8 cellular contexts compared by ENCODE assay signal in the genomic region with DNA sequence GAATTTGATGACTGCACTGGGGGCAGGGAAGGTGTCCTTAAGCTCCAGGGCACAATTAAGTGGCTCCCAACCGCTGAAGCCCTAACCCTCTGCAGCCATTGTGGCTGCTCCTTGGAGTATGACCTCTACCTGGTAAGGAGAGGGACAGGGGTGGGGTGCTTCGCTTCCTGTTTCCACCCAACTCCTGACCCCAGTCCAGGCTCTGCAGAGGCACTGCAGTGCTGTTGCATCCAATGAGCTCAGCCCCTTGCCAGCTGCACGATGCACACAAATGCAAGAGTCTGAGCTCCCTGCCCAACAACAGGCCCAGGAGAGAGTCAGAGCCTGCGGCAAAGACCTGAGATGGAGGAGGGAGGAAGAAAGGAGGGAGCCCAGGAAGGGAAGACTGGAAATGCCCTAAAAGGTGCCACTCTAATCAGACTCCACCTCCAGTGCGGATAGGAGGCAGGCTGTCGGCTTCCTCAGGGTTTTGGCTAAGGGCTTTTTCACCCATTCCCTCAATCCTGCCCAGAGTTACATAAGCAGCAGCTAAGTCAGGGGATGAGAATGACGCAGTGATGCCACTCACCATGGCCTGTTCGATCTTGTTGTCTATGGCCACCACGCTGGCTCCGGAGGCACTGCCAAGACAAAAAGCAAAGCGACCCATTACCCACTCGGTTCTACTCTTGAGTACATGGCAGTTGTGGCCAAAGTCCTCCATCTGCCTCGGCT.
DNase-seq lines count a peak whose midpoint lies in the region; ATAC-seq and TF ChIP-seq lines count a peak whose summit lies in the region.

No MANE protein-coding gene starts in this region.

- peak overlapping the region; percentile 66; the same call in 1 of the 2 replicates for H2AFZ ChIP-seq in PC-9

- H3K9ac ChIP-seq in mucosa of rectum (ENCODE audit: low read depth in 1 of 2, low read length in 2 of 2) = peak overlapping the region; percentile 82 to 83

- H3K9me3 Mint-ChIP-seq in CD8-positive, alpha-beta T cell = no peaks in the 10 kb centered on the region
- H3K9me3 Mint-ChIP-seq in Caco-2 (ENCODE audit: unreplicated experiment) = no peaks in the 10 kb centered on the region

- no peak for ATAC-seq in CD8-positive, alpha-beta T cell

- BruUV-seq in PC-9 (replicated peaks; lab: Mats Ljungman, UMichigan) (TSS peak; percentile 51), Caco-2 (replicated peaks; lab: Mats Ljungman, UMichigan) (no TSS peak)

- no peaks in the 10 kb centered on the region for H3K27me3 Mint-ChIP-seq in CD8-positive, alpha-beta T cell (ENCODE audit: low read depth)
- no peaks in the 10 kb centered on the region for H3K27me3 Mint-ChIP-seq in Caco-2 (ENCODE audit: insufficient read depth, unreplicated experiment)

- no peaks in the 10 kb centered on the region for H3K9me2 ChIP-seq in PC-9 (ENCODE audit: insufficient read depth)

- H3K4me3 ChIP-seq in CD8-positive, alpha-beta T cell (ENCODE audit: low read depth, low read length) = peak overlapping the region; percentile 91
- peak overlapping the region; percentile 91 for H3K4me3 ChIP-seq in PC-9
- peak overlapping the region; percentile 77 to 81 for H3K4me3 ChIP-seq in mucosa of rectum (ENCODE audit: low read length in 2 of 2)
- no peak overlapping the region for H3K4me3 ChIP-seq in Caco-2 (ENCODE audit: low read depth, low read length)

- peaks cover 22% of the 10 kb centered on the region for H3K79me2 ChIP-seq in PC-9 (ENCODE audit: low read depth)

- peak overlapping the region; percentile 100 for H3K27ac ChIP-seq in CD8-positive, alpha-beta T cell (ENCODE audit: low read depth, low read length)
- H3K27ac ChIP-seq in PC-9 (no peak overlapping the region), mucosa of rectum (ENCODE audit: low read depth in 2 of 2, low read length in 2 of 2) (peak overlapping the region; percentile 91 to 93)

- H3K4me1 Mint-ChIP-seq in CD8-positive, alpha-beta T cell (ENCODE audit: low read depth) = peaks cover 54% of the 10 kb centered on the region
- peaks cover 15% of the 10 kb centered on the region for H3K4me1 Mint-ChIP-seq in Caco-2 (ENCODE audit: low read depth, unreplicated experiment)

- peak overlapping the region; percentile 93 for H3K4me3 Mint-ChIP-seq in CD8-positive, alpha-beta T cell
- no peak overlapping the region for H3K4me3 Mint-ChIP-seq in Caco-2 (ENCODE audit: unreplicated experiment)

- TF ChIP-seq CTCF in CD8-positive, alpha-beta T cell (IDR thresholded peaks at IDR 0.05) = no peak
- TF ChIP-seq CTCF in PC-9 (conservative IDR thresholded peaks at IDR 0.05) (no peak), Caco-2 (IDR thresholded peaks at IDR 0.05; ENCODE audit: insufficient read depth in 1 of 2, low read depth in 1 of 2, low read length in 1 of 2, severe bottlenecking in 1 of 2, unreplicated experiment in 1 of 2) (no peak)

- POLR2A ChIA-PET in CD8-positive, alpha-beta T cell (lab: Charles Lee) = interaction anchor here (0.8 to 9.6 kb wide), 9 partner anchors 8 to 110 kb away, joined by 3 to 270 read pairs (median 7); a partner anchor contains a TSS
- POLR2A ChIA-PET in PC-9 (lab: Charles Lee; ENCODE audit: unreplicated experiment) = interaction anchor here (0.6 to 1.6 kb wide), 4 partner anchors 37 to 617 kb away, joined by 3 to 12 read pairs (median 6); no protein-coding TSS in a partner anchor
- POLR2A ChIA-PET in Caco-2 (lab: Charles Lee) = no interaction called here

- no peaks in the 10 kb centered on the region for H4K20me1 ChIP-seq in PC-9 (ENCODE audit: insufficient read depth)

- H3K36me3 Mint-ChIP-seq in CD8-positive, alpha-beta T cell = peaks cover 32% of the 10 kb centered on the region
- H3K36me3 Mint-ChIP-seq in Caco-2 (ENCODE audit: insufficient read depth, unreplicated experiment) = peaks cover 6% of the 10 kb centered on the region

- peak overlapping the region; percentile 96 for H3K4me2 ChIP-seq in PC-9

- H3K27ac Mint-ChIP-seq in CD8-positive, alpha-beta T cell = peak overlapping the region; percentile 99
- H3K27ac Mint-ChIP-seq in Caco-2 (ENCODE audit: unreplicated experiment) = no peak overlapping the region

- H3K4me1 ChIP-seq in CD8-positive, alpha-beta T cell (ENCODE audit: insufficient read depth, low read length) = peaks cover 57% of the 10 kb centered on the region
- H3K4me1 ChIP-seq in PC-9 (replicated peaks; ENCODE audit: insufficient read depth) (peaks cover 53% of the 10 kb centered on the region), mucosa of rectum (ENCODE audit: control insufficient read depth in 2 of 2, insufficient read depth in 2 of 2, low read length in 2 of 2) (peaks cover 16 to 21% of the 10 kb centered on the region in 2 donors), Caco-2 (peaks cover 5% of the 10 kb centered on the region; the same call in 1 of the 2 replicates)

- H3K9me3 ChIP-seq in CD8-positive, alpha-beta T cell (ENCODE audit: low read length) = no peaks in the 10 kb centered on the region
- H3K9me3 ChIP-seq in PC-9 (ENCODE audit: insufficient read depth, low read depth) (no peaks in the 10 kb centered on the region), mucosa of rectum (ENCODE audit: control insufficient read depth in 2 of 2, low read length in 2 of 2) (no peaks in the 10 kb centered on the region), Caco-2 (no peaks in the 10 kb centered on the region)

- H3K27me3 ChIP-seq in CD8-positive, alpha-beta T cell (ENCODE audit: insufficient read depth, low read length) = no peaks in the 10 kb centered on the region
- no peaks in the 10 kb centered on the region for H3K27me3 ChIP-seq in PC-9 (ENCODE audit: insufficient read depth, low read depth)
- no peaks in the 10 kb centered on the region for H3K27me3 ChIP-seq in mucosa of rectum (ENCODE audit: control insufficient read depth in 2 of 2, insufficient read depth in 2 of 2, low read length in 2 of 2)
- no peaks in the 10 kb centered on the region for H3K27me3 ChIP-seq in Caco-2 (replicated peaks; ENCODE audit: control insufficient read depth, insufficient read depth, low read length)

- DNase-seq in CD8-positive, alpha-beta T cell = peak in 2 of 7 experiments; percentile 5 to 28
- DNase-seq in PC-9 (peak in 1 of 2 experiments; percentile 14), dermis blood vessel endothelial cell (peak; percentile 19), Caco-2 (no peak), GM19238 (ENCODE audit: insufficient read length, low spot score) (no peak), NCI-H2029 (lab: John Stamatoyannopoulos, UW) (no peak), NCI-H774 (lab: John Stamatoyannopoulos, UW) (no peak)

- H3K36me3 ChIP-seq in CD8-positive, alpha-beta T cell (ENCODE audit: insufficient read depth, low read length) = peaks cover 30% of the 10 kb centered on the region
- H3K36me3 ChIP-seq in PC-9 (ENCODE audit: low read depth) = peaks cover 14% of the 10 kb centered on the region; the same call in 1 of the 2 replicates
- peaks cover 0 to 4% of the 10 kb centered on the region in 2 donors for H3K36me3 ChIP-seq in mucosa of rectum (ENCODE audit: control insufficient read depth in 2 of 2, insufficient read depth in 2 of 2, low read length in 2 of 2)
- H3K36me3 ChIP-seq in Caco-2 (ENCODE audit: control insufficient read depth, insufficient read depth, low read length) = no peaks in the 10 kb centered on the region

- CTCF ChIA-PET in CD8-positive, alpha-beta T cell (lab: Charles Lee) = interaction anchor here (1.1 to 14.2 kb wide), 6 partner anchors 9 to 178 kb away, joined by 3 to 278 read pairs (median 39); a partner anchor contains a TSS
- CTCF ChIA-PET in PC-9 (lab: Charles Lee) = interaction anchor here (0.9 to 3.8 kb wide), 4 partner anchors 31 to 60 kb away, joined by 3 to 21 read pairs (median 6); no protein-coding TSS in a partner anchor
- CTCF ChIA-PET in Caco-2 (lab: Charles Lee) = no interaction called here

- intact Hi-C loops in CD8-positive, alpha-beta T cell (cut with DNase I, micrococcal nuclease) = no loop called here
- intact Hi-C loops in PC-9 (cut with micrococcal nuclease; ENCODE audit: unreplicated experiment) = loop anchor here (2.0 to 5.0 kb wide), 2 partner anchors 51 to 178 kb away; no protein-coding TSS in a partner anchor
- intact Hi-C loops in Caco-2 (cut with micrococcal nuclease; ENCODE audit: unreplicated experiment) = no loop called here

- peaks cover 31% of the 10 kb centered on the region for H3F3A ChIP-seq in PC-9 (ENCODE audit: insufficient read depth, low read depth)
